In the genomic region with DNA sequence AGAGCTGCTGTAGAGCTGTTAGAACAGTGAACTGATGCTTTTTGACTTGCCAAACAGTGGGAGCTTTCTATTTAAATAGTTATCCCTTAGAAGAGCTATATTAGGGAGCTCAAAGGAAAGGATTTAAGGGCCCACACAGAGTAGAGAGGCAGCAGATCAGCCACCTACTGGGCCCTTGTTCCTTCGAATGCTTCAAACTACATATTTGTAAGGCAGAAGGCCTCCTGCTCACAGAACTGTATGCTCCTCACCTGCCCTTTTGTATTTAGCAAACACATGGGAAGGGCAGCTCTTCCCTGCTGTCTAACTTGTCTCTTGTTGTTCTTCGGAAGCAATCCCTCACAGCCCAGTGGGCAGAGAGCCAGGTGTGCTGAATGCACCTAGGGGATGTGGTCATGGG, we compare ENCODE assay signal across 19 cellular contexts. TPM values are rescaled to one million over a fixed set of nuclear protein-coding genes. Genes with fewer than 3 reads are reported as not detected.
DNase-seq lines count a peak whose midpoint lies in the region; ATAC-seq, FAIRE-seq and TF ChIP-seq lines count a peak whose summit lies in the region.
"Had no signal": no experiment of that assay in that cellular context is flagged by ENCODE, and none has a peak within 500 bp of the region (broad histone marks: within the 10 kb centered on the region; RNA-seq: fewer than 3 reads in every experiment).

No MANE protein-coding gene starts in this region.

- peaks cover 39% of the 10 kb centered on the region for H3K79me2 ChIP-seq in neural progenitor cell (ENCODE audit: low read depth)

- H3K36me3 ChIP-seq in cardiac muscle cell = no peaks in the 10 kb centered on the region
- no peaks in the 10 kb centered on the region for H3K36me3 ChIP-seq in heart right ventricle
- no peaks in the 10 kb centered on the region for H3K36me3 ChIP-seq in endodermal cell (ENCODE audit: control insufficient read depth, insufficient read depth, low read length)
- H3K36me3 ChIP-seq in neural progenitor cell = no peaks in the 10 kb centered on the region
- H3K36me3 ChIP-seq in CD8-positive, alpha-beta memory T cell (ENCODE audit: insufficient read depth, low read length) = no peaks in the 10 kb centered on the region
- no peaks in the 10 kb centered on the region for H3K36me3 ChIP-seq in aorta (ENCODE audit: control insufficient read depth in 1 of 2, insufficient read depth in 2 of 2, low read length in 1 of 2)
- H3K36me3 ChIP-seq: BLaER1, HAP-1, Peyer's patch had no signal

- H3K27ac ChIP-seq in cardiac muscle cell (peak overlapping the region; percentile 87), heart right ventricle (no peak overlapping the region), endodermal cell (ENCODE audit: low read depth, low read length) (no peak overlapping the region), neural progenitor cell (peak overlapping the region; percentile 94), aorta (ENCODE audit: low read depth in 1 of 2, low read length in 2 of 2) (no peak overlapping the region)
- no peak overlapping the region for H3K27ac ChIP-seq in CD8-positive, alpha-beta memory T cell (ENCODE audit: low read depth, low read length)
- H3K27ac ChIP-seq: BLaER1, Peyer's patch, SK-N-MC had no signal

- peaks cover 28% of the 10 kb centered on the region for H3F3A ChIP-seq in neural progenitor cell (ENCODE audit: low read depth)

- no peak overlapping the region for H2AFZ ChIP-seq in neural progenitor cell (replicated peaks)

- no peak overlapping the region for H3K9ac ChIP-seq in endodermal cell (ENCODE audit: extremely low read depth, low read length, poor library complexity, severe bottlenecking)
- no peak overlapping the region for H3K9ac ChIP-seq in neural progenitor cell
- H3K9ac ChIP-seq: BLaER1 had no signal

- no peak for FAIRE-seq in GM12892 (lab: Jason Lieb, UNC)
- FAIRE-seq: GM19239 had no signal

- peaks cover 70% of the 10 kb centered on the region for H3K27me3 Mint-ChIP-seq in endodermal cell (ENCODE audit: insufficient read depth)
- no peaks in the 10 kb centered on the region for H3K27me3 Mint-ChIP-seq in neural progenitor cell (ENCODE audit: insufficient read depth, low read depth)
- peaks cover 0 to 3% of the 10 kb centered on the region in 2 donors for H3K27me3 Mint-ChIP-seq in CD8-positive, alpha-beta memory T cell

- H3K4me1 Mint-ChIP-seq in endodermal cell (peaks cover 47% of the 10 kb centered on the region), neural progenitor cell (peaks cover 30% of the 10 kb centered on the region)
- no peaks in the 10 kb centered on the region for H3K4me1 Mint-ChIP-seq in CD8-positive, alpha-beta memory T cell

- CTCF ChIA-PET in CD8-positive, alpha-beta memory T cell (lab: Charles Lee) = no interaction called here

- H3K27ac Mint-ChIP-seq in endodermal cell = no peak overlapping the region
- no peak overlapping the region for H3K27ac Mint-ChIP-seq in neural progenitor cell
- no peak overlapping the region for H3K27ac Mint-ChIP-seq in CD8-positive, alpha-beta memory T cell
- H3K27ac Mint-ChIP-seq: CD8-positive, alpha-beta T cell had no signal

- H3K9me3 Mint-ChIP-seq in endodermal cell (no peaks in the 10 kb centered on the region), neural progenitor cell (no peaks in the 10 kb centered on the region)
- no peaks in the 10 kb centered on the region for H3K9me3 Mint-ChIP-seq in CD8-positive, alpha-beta memory T cell
- H3K9me3 Mint-ChIP-seq: CD8-positive, alpha-beta T cell had no signal

- intact Hi-C loops in heart right ventricle (cut with DNase I) = no loop called here
- intact Hi-C loops in aorta (cut with DNase I) = no loop called here

- no peak overlapping the region for H3K4me3 Mint-ChIP-seq in endodermal cell
- H3K4me3 Mint-ChIP-seq in neural progenitor cell = no peak overlapping the region
- no peak overlapping the region for H3K4me3 Mint-ChIP-seq in CD8-positive, alpha-beta memory T cell
- H3K4me3 Mint-ChIP-seq: CD8-positive, alpha-beta T cell had no signal

- TF ChIP-seq CTCF in cardiac muscle cell (IDR thresholded peaks at IDR 0.05; ENCODE audit: low read depth, low read length) = no peak
- TF ChIP-seq CTCF in heart right ventricle (IDR thresholded peaks at IDR 0.05) = no peak
- no peak for TF ChIP-seq CTCF in endodermal cell (conservative IDR thresholded peaks at IDR 0.05)
- TF ChIP-seq CTCF in neural progenitor cell (IDR thresholded peaks at IDR 0.05) = no peak

- no peak overlapping the region for H3K4me3 ChIP-seq in cardiac muscle cell
- no peak overlapping the region for H3K4me3 ChIP-seq in heart right ventricle
- H3K4me3 ChIP-seq in endodermal cell (ENCODE audit: low read length) = no peak overlapping the region
- H3K4me3 ChIP-seq in neural progenitor cell = peak overlapping the region; percentile 31
- no peak overlapping the region for H3K4me3 ChIP-seq in CD8-positive, alpha-beta memory T cell (ENCODE audit: low read length)
- no peak overlapping the region for H3K4me3 ChIP-seq in aorta (ENCODE audit: low read length in 2 of 2)
- H3K4me3 ChIP-seq: BLaER1, HAP-1, Peyer's patch, SK-N-MC had no signal

- peaks cover 68% of the 10 kb centered on the region for H3K4me1 ChIP-seq in cardiac muscle cell (ENCODE audit: low read depth)
- peaks cover 0 to 6% (median 0%) of the 10 kb centered on the region in 9 donors for H3K4me1 ChIP-seq in heart right ventricle
- peaks cover 5% of the 10 kb centered on the region for H3K4me1 ChIP-seq in endodermal cell (ENCODE audit: control insufficient read depth, insufficient read depth, low read length)
- peaks cover 93% of the 10 kb centered on the region for H3K4me1 ChIP-seq in neural progenitor cell
- H3K4me1 ChIP-seq in CD8-positive, alpha-beta memory T cell (ENCODE audit: insufficient read depth, low read length) = no peaks in the 10 kb centered on the region
- H3K4me1 ChIP-seq in aorta (ENCODE audit: control insufficient read depth in 1 of 2, insufficient read depth in 2 of 2, low read length in 2 of 2) = no peaks in the 10 kb centered on the region
- H3K4me1 ChIP-seq: Peyer's patch had no signal

- no peaks in the 10 kb centered on the region for H3K9me3 ChIP-seq in cardiac muscle cell (ENCODE audit: low read depth)
- H3K9me3 ChIP-seq in heart right ventricle = no peaks in the 10 kb centered on the region
- H3K9me3 ChIP-seq in endodermal cell (ENCODE audit: control insufficient read depth, low read length) = no peaks in the 10 kb centered on the region
- no peaks in the 10 kb centered on the region for H3K9me3 ChIP-seq in neural progenitor cell (ENCODE audit: low read depth)
- no peaks in the 10 kb centered on the region for H3K9me3 ChIP-seq in CD8-positive, alpha-beta memory T cell (ENCODE audit: low read length)
- no peaks in the 10 kb centered on the region for H3K9me3 ChIP-seq in aorta (ENCODE audit: control insufficient read depth, low read length)
- H3K9me3 ChIP-seq: BLaER1, HAP-1, Peyer's patch had no signal

- peak overlapping the region; percentile 74 for H3K4me2 ChIP-seq in neural progenitor cell
- H3K4me2 ChIP-seq: BLaER1 had no signal

- ATAC-seq in heart right ventricle = no peak
- ATAC-seq in aorta (ENCODE audit: low FRiP score) = no peak
- ATAC-seq: CD8-positive, alpha-beta T cell had no signal

- no peaks in the 10 kb centered on the region for H3K36me3 Mint-ChIP-seq in endodermal cell (ENCODE audit: low read depth)
- H3K36me3 Mint-ChIP-seq in neural progenitor cell = no peaks in the 10 kb centered on the region
- no peaks in the 10 kb centered on the region for H3K36me3 Mint-ChIP-seq in CD8-positive, alpha-beta memory T cell
- H3K36me3 Mint-ChIP-seq: CD8-positive, alpha-beta T cell had no signal

- POLR2A ChIA-PET in CD8-positive, alpha-beta memory T cell (lab: Charles Lee) = no interaction called here

- DNase-seq in cardiac muscle cell (ENCODE audit: low read depth in 1 of 2, low spot score in 1 of 2) (no peak), heart right ventricle (no peak), NCI-H69 (lab: John Stamatoyannopoulos, UW) (peak; percentile 80), endodermal cell (peak; percentile 70), neural progenitor cell (ENCODE audit: low spot score) (peak; percentile 75), aorta (no peak), GM12892 (ENCODE audit: insufficient read length) (no peak)
- DNase-seq in CD8-positive, alpha-beta memory T cell = no peak
- DNase-seq: CD8-positive, alpha-beta T cell; NCI-H1092; NCI-H1694 treated with DMSO at 0.1 percent for 48 hours; Peyer's patch; Right ventricle myocardium superior had no signal

- no peak for TF ChIP-seq POLR2A in GM12892 (IDR thresholded peaks at IDR 0.05; ENCODE audit: low read depth, low read length)

- no peaks in the 10 kb centered on the region for H3K27me3 ChIP-seq in cardiac muscle cell
- peaks cover 0 to 6% (median 0%) of the 10 kb centered on the region in 7 donors for H3K27me3 ChIP-seq in heart right ventricle
- peaks cover 15% of the 10 kb centered on the region for H3K27me3 ChIP-seq in endodermal cell (ENCODE audit: control insufficient read depth, insufficient read depth, low read length, poor library complexity, severe bottlenecking)
- no peaks in the 10 kb centered on the region for H3K27me3 ChIP-seq in neural progenitor cell
- no peaks in the 10 kb centered on the region for H3K27me3 ChIP-seq in CD8-positive, alpha-beta memory T cell (ENCODE audit: insufficient read depth, low read length, poor library complexity, severe bottlenecking)
- no peaks in the 10 kb centered on the region for H3K27me3 ChIP-seq in aorta (ENCODE audit: control insufficient read depth in 1 of 2, insufficient read depth in 2 of 2, low read length in 1 of 2)
- H3K27me3 ChIP-seq: BLaER1, Peyer's patch had no signal

- 45 to 62% methylated on average over 2 of the region's 2 CpGs for WGBS in heart right ventricle, 2 donors
- WGBS in endodermal cell (ENCODE audit: insufficient coverage in 1 of 2, insufficient read length in 1 of 2), 2 experiments = 8% methylated on average over 2 of the region's 2 CpGs; no CpG with 5 or more reads in 1 of the 2 experiments
- 76 to 92% methylated on average over 2 of the region's 2 CpGs for WGBS in aorta, 2 donors

- no peaks in the 10 kb centered on the region for H4K20me1 ChIP-seq in neural progenitor cell (ENCODE audit: low read depth)
- H4K20me1 ChIP-seq: BLaER1 had no signal

RNA-seq across cellular contexts. Expression of a gene that starts 38.0 kb away (rescaled TPM):
- total RNA-seq in cardiac muscle cell (3.2 and 4.1 TPM in 2 replicates), heart right ventricle (1 to 10 TPM; 1.3 to 6.3 (median 3.0) TPM), endodermal cell (1 to 10 TPM in 1 of 2 donors, under 1 TPM in 1; 0.66 to 1.1 TPM), neural progenitor cell (ENCODE audit: low replicate concordance) (10.7 and 13.4 TPM in 2 replicates), aorta (under 1 TPM; 0.24 to 0.26 TPM)
- polyA plus RNA-seq in cardiac muscle cell (4.2 and 7.3 TPM in 2 replicates), heart right ventricle (under 1 TPM; 0.13 to 0.59 TPM), aorta (not detected)
- 0.46 TPM for polyA plus RNA-seq in endodermal cell (2013, experiment 1 of 2)
- polyA plus RNA-seq in endodermal cell (2013, experiment 2 of 2) = 0.25 TPM
- not detected for total RNA-seq in CD8-positive, alpha-beta memory T cell
- polyA plus RNA-seq in CD8-positive, alpha-beta memory T cell = not detected
- not detected for polyA plus RNA-seq in GM12892 (2012; ENCODE audit: missing spikeins)
- total RNA-seq: CD8-positive, alpha-beta T cell; MCF 10A; NCI-H460; Peyer's patch had no signal

Comparison
In these comparisons a context has a peak if more than half of its experiments do, and no peak if none do; other contexts are left out.
1. H3K27ac ChIP-seq: peak in cardiac muscle cell (single experiment) and neural progenitor cell (single experiment); none in heart right ventricle (0 of 10), endodermal cell (single experiment), CD8-positive, alpha-beta memory T cell (single experiment) and aorta (0 of 2).
2. DNase-seq: peak in NCI-H69 (single experiment), endodermal cell (single experiment) and neural progenitor cell (single experiment); none in cardiac muscle cell (0 of 2), heart right ventricle (0 of 2), CD8-positive, alpha-beta memory T cell (0 of 5), aorta (0 of 2) and GM12892 (single experiment).